Comparison of ENCODE assay signal across 9 cellular contexts in genomic region chr7:129434172-129434845, GRCh38. TPM values are rescaled to one million over a fixed set of nuclear protein-coding genes. Genes with fewer than 3 reads are reported as not detected.
DNase-seq lines count a peak whose midpoint lies in the region; ATAC-seq and TF ChIP-seq lines count a peak whose summit lies in the region.
"Had no signal": no experiment of that assay in that cellular context is flagged by ENCODE, and none has a peak within 500 bp of the region (broad histone marks: within the 10 kb centered on the region; RNA-seq: fewer than 3 reads in every experiment).

Gene STRIP2 (plus strand): TSS chr7:129434432. CDS start chr7:129434473, 41 bp downstream.

- TF ChIP-seq CTCF in chondrocyte (IDR thresholded peaks at IDR 0.05) = no peak

- DNase-seq in GM19240 (ENCODE audit: insufficient read length, low spot score) (peak; percentile 83), NCI-H510A (lab: John Stamatoyannopoulos, UW) (peak; percentile 80), chondrocyte (ENCODE audit: low spot score) (peak; percentile 95), left colon (peak; percentile 88 to 96)
- DNase-seq in activated CD4-positive, alpha-beta T cell treated with anti-CD3 and anti-CD28 coated beads for 24 hours (ENCODE audit: low read depth in 2 of 2) = peak; percentile 88 to 94
- DNase-seq in stimulated activated CD4-positive, alpha-beta T cell treated with anti-CD3 and anti-CD28 coated beads, Interleukin-1b, Interleukin-23, amount 100 ng/mL, for 4 hours (ENCODE audit: low read depth in 2 of 2) = peak; percentile 79 to 96

- H4K20me1 ChIP-seq in BLaER1 treated with 17β-estradiol and CSF1 and Interleukin-3, amounts not matched to agents 10 nM and 100 nM = peaks cover 0 to 18% (median 0%) of the 10 kb centered on the region in 11 experiments; a peak in 4 of 22 replicates

- H3K4me3 ChIP-seq in BLaER1 treated with 17β-estradiol and CSF1 and Interleukin-3, amounts not matched to agents 10 nM and 100 nM = peak within 1 kb of the TSS; percentile 66 to 84 (median 72)

- peak within 1 kb of the TSS; percentile 27 for H3K27ac Mint-ChIP-seq in chondrocyte (ENCODE audit: unreplicated experiment)

- H3K4me1 ChIP-seq in BLaER1 treated with 17β-estradiol and CSF1 and Interleukin-3, amounts not matched to agents 10 nM and 100 nM = peaks cover 11 to 23% (median 15%) of the 10 kb centered on the region in 10 experiments

- peaks cover 17% of the 10 kb centered on the region for H3K4me1 Mint-ChIP-seq in chondrocyte (ENCODE audit: low read depth)

- H3K4me2 ChIP-seq in BLaER1 treated with 17β-estradiol and CSF1 and Interleukin-3, amounts not matched to agents 10 nM and 100 nM = peak within 1 kb of the TSS; percentile 85 to 100 (median 98)

- H3K4me3 Mint-ChIP-seq in chondrocyte (ENCODE audit: unreplicated experiment) = peak within 1 kb of the TSS; percentile 91

- peak within 1 kb of the TSS in 9 of 11 experiments; percentile 7 to 66 (median 37); a peak in 13 of 22 replicates for H3K27ac ChIP-seq in BLaER1 treated with 17β-estradiol and CSF1 and Interleukin-3, amounts not matched to agents 10 nM and 100 nM
- H3K27ac ChIP-seq: epithelial cell of prostate had no signal

- H3K36me3 Mint-ChIP-seq in chondrocyte (ENCODE audit: low read depth) = peaks cover 2% of the 10 kb centered on the region

- peaks cover 40 to 55% (median 50%) of the 10 kb centered on the region in 11 experiments for H3K27me3 ChIP-seq in BLaER1 treated with 17β-estradiol and CSF1 and Interleukin-3, amounts not matched to agents 10 nM and 100 nM

- no peaks in the 10 kb centered on the region for H3K9me3 Mint-ChIP-seq in chondrocyte (ENCODE audit: low read depth)

- peak; percentile 91 for ATAC-seq in HG03442 (IDR thresholded peaks at IDR 0.05; ENCODE audit: unreplicated experiment)
- peak; percentile 93 for ATAC-seq in left colon

- no peaks in the 10 kb centered on the region for H3K36me3 ChIP-seq in BLaER1 treated with 17β-estradiol and CSF1 and Interleukin-3, amounts not matched to agents 10 nM and 100 nM

- intact Hi-C loops in left colon (cut with DNase I, micrococcal nuclease) = no loop called here

- H3K9me3 ChIP-seq in BLaER1 treated with 17β-estradiol and CSF1 and Interleukin-3, amounts not matched to agents 10 nM and 100 nM (replicated peaks in 1 of 11) = no peaks in the 10 kb centered on the region

- H3K9ac ChIP-seq in BLaER1 treated with 17β-estradiol and CSF1 and Interleukin-3, amounts not matched to agents 10 nM and 100 nM = peak within 1 kb of the TSS; percentile 67 to 81 (median 77)

- peaks cover 14% of the 10 kb centered on the region for H3K27me3 Mint-ChIP-seq in chondrocyte (ENCODE audit: low read depth)

RNA-seq across cellular contexts. Expression of gene STRIP2, which starts in this region (rescaled TPM):
- 0.87 to 1.3 TPM (median 1.2 TPM) in 3 replicates for total RNA-seq in chondrocyte
- total RNA-seq in left colon = 1 to 10 TPM in 1 of 2 donors, under 1 TPM in 1; 0.28 to 2.4 TPM

Comparison
In these comparisons a context has a peak if more than half of its experiments do, and no peak if none do; other contexts are left out.
1. Peak in every context shown above with its lines: DNase-seq, ATAC-seq, H3K4me3 ChIP-seq and H3K27ac ChIP-seq.